15 cellular contexts compared by ENCODE assay signal in the genomic region with DNA sequence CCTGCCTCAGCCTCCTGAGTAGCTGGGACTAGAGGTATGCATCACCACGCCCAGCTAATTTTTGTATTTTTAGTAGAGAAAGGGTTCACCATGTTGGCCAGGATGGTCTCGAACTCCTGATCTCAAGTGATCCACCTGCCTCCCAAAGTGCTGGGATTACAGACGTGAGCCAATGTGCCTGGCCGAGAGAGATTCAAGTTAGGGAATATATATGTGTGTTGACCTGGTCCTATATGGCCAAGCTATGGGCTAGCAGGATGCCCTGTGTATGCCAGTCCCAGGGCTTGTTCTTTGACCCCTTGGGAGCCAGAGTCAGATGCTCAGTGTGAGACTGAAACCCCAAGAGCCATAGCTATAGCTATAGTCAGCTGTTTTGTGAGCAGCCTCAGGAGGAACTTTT. TPM values are rescaled to one million over a fixed set of nuclear protein-coding genes. Genes with fewer than 3 reads are reported as not detected.
DNase-seq lines count a peak whose midpoint lies in the region; ATAC-seq and TF ChIP-seq lines count a peak whose summit lies in the region.
"Had no signal": no experiment of that assay in that cellular context is flagged by ENCODE, and none has a peak within 500 bp of the region (broad histone marks: within the 10 kb centered on the region; RNA-seq: fewer than 3 reads in every experiment).

No MANE protein-coding gene starts in this region.

- peak overlapping the region; percentile 49 for H3K4me3 Mint-ChIP-seq in activated CD8-positive, alpha-beta T cell treated with anti-CD3 and anti-CD28 coated beads, Interleukin-2, amount 10 ng/mL, durations not matched to agents 7 days and 5 days
- H3K4me3 Mint-ChIP-seq in mesothelial cell of epicardium = peak overlapping the region; percentile 94

- peaks cover 32% of the 10 kb centered on the region for H3F3A ChIP-seq in DOHH2 (ENCODE audit: control insufficient read depth, insufficient read depth)

- peaks cover 6 to 62% (median 45%) of the 10 kb centered on the region in 11 experiments; a peak in 19 of 22 replicates for H4K20me1 ChIP-seq in BLaER1 treated with 17β-estradiol and CSF1 and Interleukin-3, amounts not matched to agents 10 nM and 100 nM
- peaks cover 4% of the 10 kb centered on the region; the same call in 1 of the 2 replicates for H4K20me1 ChIP-seq in DOHH2 (ENCODE audit: control insufficient read depth, insufficient read depth, low read depth, low read length)

- H3K9me2 ChIP-seq in DOHH2 (replicated peaks; ENCODE audit: control insufficient read depth, low read length) = no peaks in the 10 kb centered on the region

- peak overlapping the region in 7 of 10 experiments; percentile 16 to 97 (median 91); a peak in 10 of 20 replicates for H3K4me3 ChIP-seq in BLaER1 treated with 17β-estradiol and CSF1 and Interleukin-3, amounts not matched to agents 10 nM and 100 nM
- no peak overlapping the region for H3K4me3 ChIP-seq in DOHH2 (ENCODE audit: low read length)
- H3K4me3 ChIP-seq: right lobe of liver had no signal

- H3K27me3 ChIP-seq in BLaER1 treated with 17β-estradiol and CSF1 and Interleukin-3, amounts not matched to agents 10 nM and 100 nM = no peaks in the 10 kb centered on the region
- H3K27me3 ChIP-seq in DOHH2 (ENCODE audit: control insufficient read depth, low read length) = no peaks in the 10 kb centered on the region
- H3K27me3 ChIP-seq: esophagus squamous epithelium, right lobe of liver had no signal

- DNase-seq in activated CD8-positive, alpha-beta T cell treated with anti-CD3 and anti-CD28 coated beads, Interleukin-2, amount 10 ng/mL, durations not matched to agents 7 days and 5 days = no peak
- DNase-seq in mesothelial cell of epicardium (ENCODE audit: low spot score in 2 of 2, unreplicated experiment in 2 of 2) (no peak), NCI-H446 (lab: John Stamatoyannopoulos, UW) (no peak), HCEC 1CT (no peak), left lobe of liver (ENCODE audit: low spot score) (no peak)
- DNase-seq: esophagus squamous epithelium; hippocampal formation; left ventricle myocardium superior; NCI-H2081; right lobe of liver; stimulated activated CD4-positive, alpha-beta T cell treated with anti-CD3 and anti-CD28 coated beads, Interleukin-4, amount 100 ng/mL, for 1 hour; stimulated activated naive CD4-positive, alpha-beta T cell had no signal

- H3K36me3 ChIP-seq in BLaER1 treated with 17β-estradiol and CSF1 and Interleukin-3, amounts not matched to agents 10 nM and 100 nM = peaks cover 47 to 55% (median 53%) of the 10 kb centered on the region in 11 experiments
- H3K36me3 ChIP-seq in DOHH2 (ENCODE audit: control insufficient read depth, low read length) = peaks cover 87% of the 10 kb centered on the region

- H3K4me2 ChIP-seq in BLaER1 treated with 17β-estradiol and CSF1 and Interleukin-3, amounts not matched to agents 10 nM and 100 nM = peak overlapping the region; percentile 96 to 100 (median 99)
- H3K4me2 ChIP-seq in DOHH2 (ENCODE audit: low read length) = peak overlapping the region; percentile 23; the same call in 1 of the 2 replicates

- CTCF ChIA-PET in activated CD8-positive, alpha-beta T cell treated with anti-CD3 and anti-CD28 coated beads, Interleukin-2, amount 10 ng/mL, durations not matched to agents 7 days and 5 days (lab: Charles Lee) = interaction anchor here (1.2 to 19.2 kb wide), 2 partner anchors 33 to 70 kb away, joined by 5 to 319 read pairs; a partner anchor contains a TSS

- peak overlapping the region in 3 of 11 experiments; percentile 3 to 99 (median 56); a peak in 2 of 22 replicates for H3K27ac ChIP-seq in BLaER1 treated with 17β-estradiol and CSF1 and Interleukin-3, amounts not matched to agents 10 nM and 100 nM
- no peak overlapping the region for H3K27ac ChIP-seq in DOHH2 (ENCODE audit: low read depth, low read length)
- H3K27ac ChIP-seq: right lobe of liver had no signal

- H3K36me3 Mint-ChIP-seq in activated CD8-positive, alpha-beta T cell treated with anti-CD3 and anti-CD28 coated beads, Interleukin-2, amount 10 ng/mL, durations not matched to agents 7 days and 5 days (ENCODE audit: low read depth) = peaks cover 68% of the 10 kb centered on the region
- H3K36me3 Mint-ChIP-seq in mesothelial cell of epicardium = peaks cover 14% of the 10 kb centered on the region

- peaks cover 70 to 75% (median 71%) of the 10 kb centered on the region in 10 experiments for H3K4me1 ChIP-seq in BLaER1 treated with 17β-estradiol and CSF1 and Interleukin-3, amounts not matched to agents 10 nM and 100 nM
- H3K4me1 ChIP-seq in DOHH2 (ENCODE audit: control insufficient read depth, low read length) = peaks cover 67% of the 10 kb centered on the region

- no peaks in the 10 kb centered on the region for H3K9me3 ChIP-seq in BLaER1 treated with 17β-estradiol and CSF1 and Interleukin-3, amounts not matched to agents 10 nM and 100 nM (replicated peaks in 1 of 11)
- no peaks in the 10 kb centered on the region for H3K9me3 ChIP-seq in DOHH2 (ENCODE audit: control insufficient read depth, insufficient read depth, low read length)
- H3K9me3 ChIP-seq: esophagus squamous epithelium, right lobe of liver had no signal

- no peak for ATAC-seq in activated CD8-positive, alpha-beta T cell treated with anti-CD3 and anti-CD28 coated beads, Interleukin-2, amount 10 ng/mL, durations not matched to agents 7 days and 5 days
- no peak for ATAC-seq in left lobe of liver
- no peak for ATAC-seq in HG03280 (IDR thresholded peaks at IDR 0.05; ENCODE audit: unreplicated experiment)
- ATAC-seq: left ventricle myocardium superior, right lobe of liver had no signal

- peak overlapping the region; percentile 11 to 100 (median 99); a peak in 15 of 22 replicates for H3K9ac ChIP-seq in BLaER1 treated with 17β-estradiol and CSF1 and Interleukin-3, amounts not matched to agents 10 nM and 100 nM

- peak overlapping the region; percentile 72 for H3K27ac Mint-ChIP-seq in activated CD8-positive, alpha-beta T cell treated with anti-CD3 and anti-CD28 coated beads, Interleukin-2, amount 10 ng/mL, durations not matched to agents 7 days and 5 days
- H3K27ac Mint-ChIP-seq in mesothelial cell of epicardium = no peak overlapping the region

- no peaks in the 10 kb centered on the region for H3K27me3 Mint-ChIP-seq in activated CD8-positive, alpha-beta T cell treated with anti-CD3 and anti-CD28 coated beads, Interleukin-2, amount 10 ng/mL, durations not matched to agents 7 days and 5 days (ENCODE audit: low read depth)
- H3K27me3 Mint-ChIP-seq in mesothelial cell of epicardium (ENCODE audit: low read depth) = no peaks in the 10 kb centered on the region

- TF ChIP-seq CTCF in DOHH2 (IDR thresholded peaks at IDR 0.05; ENCODE audit: low read depth, low read length, poor library complexity, severe bottlenecking) (no peak), mesothelial cell of epicardium (IDR thresholded peaks at IDR 0.05; ENCODE audit: unreplicated experiment) (no peak)

- no peaks in the 10 kb centered on the region for H3K9me3 Mint-ChIP-seq in activated CD8-positive, alpha-beta T cell treated with anti-CD3 and anti-CD28 coated beads, Interleukin-2, amount 10 ng/mL, durations not matched to agents 7 days and 5 days (ENCODE audit: insufficient read depth)
- no peaks in the 10 kb centered on the region for H3K9me3 Mint-ChIP-seq in mesothelial cell of epicardium

- POLR2A ChIA-PET in activated CD8-positive, alpha-beta T cell treated with anti-CD3 and anti-CD28 coated beads, Interleukin-2, amount 10 ng/mL, durations not matched to agents 7 days and 5 days (lab: Charles Lee) = interaction anchor here (0.7 to 8.2 kb wide), 5 partner anchors 8 to 69 kb away, joined by 3 to 160 read pairs (median 4); a partner anchor contains a TSS

- peaks cover 91% of the 10 kb centered on the region for H3K79me2 ChIP-seq in DOHH2 (ENCODE audit: control insufficient read depth, low read length)

- peaks cover 67% of the 10 kb centered on the region for H3K4me1 Mint-ChIP-seq in activated CD8-positive, alpha-beta T cell treated with anti-CD3 and anti-CD28 coated beads, Interleukin-2, amount 10 ng/mL, durations not matched to agents 7 days and 5 days (ENCODE audit: low read depth)
- peaks cover 38% of the 10 kb centered on the region for H3K4me1 Mint-ChIP-seq in mesothelial cell of epicardium

RNA-seq across cellular contexts. Expression of a gene that starts 1.9 kb away (rescaled TPM):
- total RNA-seq in activated CD8-positive, alpha-beta T cell treated with anti-CD3 and anti-CD28 coated beads, Interleukin-2, amount 10 ng/mL, durations not matched to agents 7 days and 5 days = 10 to 100 TPM; 92.1 to 93.7 TPM
- 61.4 to 63.4 TPM (median 62.0 TPM) in 3 replicates for total RNA-seq in mesothelial cell of epicardium
- 44.2 TPM for total RNA-seq in left lobe of liver

RNA-seq across cellular contexts. Expression of a gene that starts 5.4 kb away (rescaled TPM):
- total RNA-seq in activated CD8-positive, alpha-beta T cell treated with anti-CD3 and anti-CD28 coated beads, Interleukin-2, amount 10 ng/mL, durations not matched to agents 7 days and 5 days = 10 to 100 TPM; 24.7 to 25.4 TPM
- 22.1 to 24.2 TPM (median 23.4 TPM) in 3 replicates for total RNA-seq in mesothelial cell of epicardium
- total RNA-seq in left lobe of liver = 8.6 TPM

RNA-seq across cellular contexts. Expression of a gene that starts 5.4 kb away (rescaled TPM):
- total RNA-seq in activated CD8-positive, alpha-beta T cell treated with anti-CD3 and anti-CD28 coated beads, Interleukin-2, amount 10 ng/mL, durations not matched to agents 7 days and 5 days = 100 to 1,000 TPM; 227 to 229 TPM
- total RNA-seq in mesothelial cell of epicardium (207 to 217 TPM (median 216 TPM) in 3 replicates), left lobe of liver (38.6 TPM)

RNA-seq across cellular contexts. Expression of a gene that starts 16.6 kb away (rescaled TPM):
- 100 to 1,000 TPM; 134 to 140 TPM for total RNA-seq in activated CD8-positive, alpha-beta T cell treated with anti-CD3 and anti-CD28 coated beads, Interleukin-2, amount 10 ng/mL, durations not matched to agents 7 days and 5 days
- total RNA-seq in mesothelial cell of epicardium = 384 to 409 TPM (median 396 TPM) in 3 replicates
- total RNA-seq in left lobe of liver = 79.5 TPM

RNA-seq across cellular contexts. Expression of a gene that starts 33.7 kb away (rescaled TPM):
- total RNA-seq in activated CD8-positive, alpha-beta T cell treated with anti-CD3 and anti-CD28 coated beads, Interleukin-2, amount 10 ng/mL, durations not matched to agents 7 days and 5 days = 10 to 100 TPM; 35.2 to 39.6 TPM
- 57.9 to 59.9 TPM (median 58.4 TPM) in 3 replicates for total RNA-seq in mesothelial cell of epicardium
- 13.7 TPM for total RNA-seq in left lobe of liver
